In the genomic region with DNA sequence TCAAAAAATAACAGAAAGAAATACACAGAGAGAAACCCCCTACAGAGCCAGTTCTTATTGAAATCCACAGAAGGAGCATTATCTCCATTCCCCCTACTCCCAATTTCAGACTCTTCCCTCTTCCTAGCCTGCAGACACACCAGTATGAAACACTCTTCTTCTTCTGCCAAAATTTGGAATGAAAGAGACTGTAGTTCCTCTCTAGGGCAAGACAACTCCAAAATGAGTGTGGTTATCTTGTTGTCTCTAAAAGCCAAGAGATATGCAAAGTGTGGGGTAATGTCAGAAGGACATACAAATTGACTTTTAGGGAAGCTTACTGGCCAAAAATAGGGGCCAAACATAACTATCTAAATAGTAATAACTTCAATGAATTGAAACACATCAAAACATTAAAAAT, we compare ENCODE assay signal across 22 cellular contexts.
"Had no signal": no experiment of that assay in that cellular context is flagged by ENCODE, and none has a peak within 500 bp of the region (broad histone marks: within the 10 kb centered on the region; RNA-seq: fewer than 3 reads in every experiment).

No MANE protein-coding gene starts in this region.

- H3K4me1 ChIP-seq: neural progenitor cell, parathyroid adenoma, psoas muscle, stomach had no signal

- H3K4me2 ChIP-seq: hepatocyte, neural progenitor cell had no signal

- H3K27ac ChIP-seq: coronary artery, foreskin keratinocyte, hepatocyte, neural progenitor cell, parathyroid adenoma, psoas muscle, stomach, thoracic aorta, transverse colon had no signal

- H3K9ac ChIP-seq: neural progenitor cell, parathyroid adenoma had no signal

- H3K27ac Mint-ChIP-seq: endodermal cell, mesothelial cell of epicardium, natural killer cell, neural progenitor cell had no signal

- DNase-seq: effector CD4-positive, alpha-beta T cell; endodermal cell; erythroblast; foreskin keratinocyte; kidney; left cardiac atrium; natural killer cell; occipital lobe; psoas muscle; retina; small intestine; stimulated activated CD4-positive, alpha-beta T cell treated with anti-CD3 and anti-CD28 coated beads, Interleukin-12 subunit alpha, Interleukin-12 subunit beta, amount 100 ng/mL, for 4 hours; stimulated activated naive CD4-positive, alpha-beta T cell; stomach; substantia nigra; transverse colon had no signal

- H3K9me3 Mint-ChIP-seq: neural progenitor cell had no signal

- H3K36me3 Mint-ChIP-seq: neural progenitor cell had no signal

- H3K79me2 ChIP-seq: hepatocyte, parathyroid adenoma had no signal

- H3K4me1 Mint-ChIP-seq: endodermal cell, natural killer cell had no signal

- H3K4me3 ChIP-seq: coronary artery, hepatocyte, neural progenitor cell, psoas muscle, stomach, thoracic aorta, transverse colon had no signal

- H3K27me3 ChIP-seq: foreskin keratinocyte, hepatocyte, neural progenitor cell, stomach, transverse colon had no signal

- H2AFZ ChIP-seq: hepatocyte, neural progenitor cell, parathyroid adenoma had no signal

- H3K4me3 Mint-ChIP-seq: endodermal cell, mesothelial cell of epicardium, natural killer cell, neural progenitor cell had no signal

- H3K9me3 ChIP-seq: stomach, transverse colon had no signal

- H3K36me3 ChIP-seq: neural progenitor cell, stomach, thoracic aorta, transverse colon had no signal

- ATAC-seq: foreskin keratinocyte, natural killer cell, psoas muscle had no signal
